Comparison of ENCODE assay signal across 36 cellular contexts in the genomic region with DNA sequence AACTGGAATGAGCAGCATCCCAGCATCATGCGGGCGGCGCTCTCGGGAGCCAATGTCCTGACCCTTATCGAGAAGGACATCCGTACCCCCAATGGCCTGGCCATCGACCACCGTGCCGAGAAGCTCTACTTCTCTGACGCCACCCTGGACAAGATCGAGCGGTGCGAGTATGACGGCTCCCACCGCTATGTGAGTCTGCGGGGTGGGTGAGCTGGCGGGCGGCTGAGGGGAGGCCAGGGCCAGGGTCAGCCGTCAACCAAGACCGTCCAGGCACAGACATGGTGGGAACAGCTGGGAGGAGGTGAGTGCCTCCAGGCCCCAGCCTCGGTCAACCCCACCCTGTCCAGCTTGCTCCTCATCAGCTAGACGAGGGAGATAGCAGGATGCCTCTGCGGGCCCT. TPM values are rescaled to one million over a fixed set of nuclear protein-coding genes. Genes with fewer than 3 reads are reported as not detected.
"Had no signal": no experiment of that assay in that cellular context is flagged by ENCODE, and none has a peak within 500 bp of the region (broad histone marks: within the 10 kb centered on the region; RNA-seq: fewer than 3 reads in every experiment).

No MANE protein-coding gene starts in this region.

- DNase-seq: activated CD4-positive, alpha-beta memory T cell treated with anti-CD3 and anti-CD28 coated beads, Interleukin-2, amount 10 ng/mL, durations not matched to agents 7 days and 5 days; activated CD4-positive, alpha-beta T cell treated with anti-CD3 and anti-CD28 coated beads for 1 hour; activated CD4-positive, alpha-beta T cell treated with anti-CD3 and anti-CD28 coated beads for 4 hours; activated CD4-positive, alpha-beta T cell treated with anti-CD3 and anti-CD28 coated beads, Interleukin-2, amount 10 ng/mL, durations not matched to agents 7 days and 5 days; activated CD4-positive, alpha-beta T cell treated with anti-CD3 and anti-CD28 coated beads, Interleukin-2, amount 50 U/mL, for 4 hours; activated CD8-positive, alpha-beta memory T cell treated with anti-CD3 and anti-CD28 coated beads, Interleukin-2, amount 10 ng/mL, durations not matched to agents 7 days and 5 days; activated CD8-positive, alpha-beta memory T cell treated with anti-CD3 and anti-CD28 coated beads, Interleukin-2, amount 50 U/mL, for 4 hours; activated effector memory CD4-positive, alpha-beta T cell treated with anti-CD3 and anti-CD28 coated beads, Interleukin-2, amount 50 U/mL, for 16 hours; activated naive CD4-positive, alpha-beta T cell treated with anti-CD3 and anti-CD28 coated beads for 36 hours; activated naive CD8-positive, alpha-beta T cell treated with anti-CD3 and anti-CD28 coated beads for 36 hours; activated naive CD8-positive, alpha-beta T cell treated with anti-CD3 and anti-CD28 coated beads, Interleukin-2, amount 50 U/mL, for 24 hours; activated T-cell treated with anti-CD3 and anti-CD28 coated beads, Interleukin-2, amount 50 U/mL, for 1 hour; activated T-cell treated with anti-CD3 and anti-CD28 coated beads, Interleukin-2, amount 50 U/mL, for 48 hours; adrenal gland; brain microvascular endothelial cell; effector memory CD4-positive, alpha-beta T cell; endodermal cell; foreskin keratinocyte; gastrocnemius medialis; glutamatergic neuron; heart left ventricle; T-helper 1 cell had no signal

- H3K27me3 Mint-ChIP-seq: activated CD4-positive, alpha-beta memory T cell treated with anti-CD3 and anti-CD28 coated beads, Interleukin-2, amount 10 ng/mL, durations not matched to agents 7 days and 5 days; activated CD4-positive, alpha-beta T cell treated with anti-CD3 and anti-CD28 coated beads, Interleukin-2, amount 10 ng/mL, durations not matched to agents 7 days and 5 days; activated CD8-positive, alpha-beta memory T cell treated with anti-CD3 and anti-CD28 coated beads, Interleukin-2, amount 10 ng/mL, durations not matched to agents 7 days and 5 days; activated naive CD4-positive, alpha-beta T cell treated with anti-CD3 and anti-CD28 coated beads, Interleukin-2, amount 50 U/mL, for 24 hours; activated naive CD8-positive, alpha-beta T cell treated with anti-CD3 and anti-CD28 coated beads for 36 hours; activated naive CD8-positive, alpha-beta T cell treated with anti-CD3 and anti-CD28 coated beads, Interleukin-2, amount 50 U/mL, for 24 hours; central memory CD8-positive, alpha-beta T cell; dendritic cell treated with granulocyte-macrophage colony-stimulating factor and Interleukin-4, amounts not matched to agents 40 ng/mL and 50 ng/mL, for 4 days had no signal

- H3K9me3 ChIP-seq: adrenal gland, ascending aorta, esophagus muscularis mucosa, gastrocnemius medialis, heart left ventricle had no signal

- H3K27me3 ChIP-seq: adrenal gland, ascending aorta, brain microvascular endothelial cell, dorsolateral prefrontal cortex, esophagus muscularis mucosa, foreskin keratinocyte, gastrocnemius medialis, heart left ventricle had no signal

- H3K27ac ChIP-seq: adrenal gland, brain microvascular endothelial cell, coronary artery, esophagus muscularis mucosa, foreskin keratinocyte, gastrocnemius medialis had no signal

- H3K4me3 ChIP-seq: adrenal gland, ascending aorta, coronary artery, dorsolateral prefrontal cortex, esophagus muscularis mucosa, gastrocnemius medialis, heart left ventricle had no signal

- H3K36me3 ChIP-seq: gastrocnemius medialis had no signal

- H3K36me3 Mint-ChIP-seq: activated CD8-positive, alpha-beta memory T cell treated with anti-CD3 and anti-CD28 coated beads, Interleukin-2, amount 10 ng/mL, durations not matched to agents 7 days and 5 days; activated naive CD4-positive, alpha-beta T cell treated with anti-CD3 and anti-CD28 coated beads, Interleukin-2, amount 50 U/mL, for 24 hours; activated naive CD8-positive, alpha-beta T cell treated with anti-CD3 and anti-CD28 coated beads for 36 hours had no signal

- ATAC-seq: activated CD8-positive, alpha-beta memory T cell treated with anti-CD3 and anti-CD28 coated beads, Interleukin-2, amount 10 ng/mL, durations not matched to agents 7 days and 5 days; activated naive CD8-positive, alpha-beta T cell treated with anti-CD3 and anti-CD28 coated beads, Interleukin-2, amount 50 U/mL, for 24 hours; foreskin keratinocyte; gastrocnemius medialis; WTC11 had no signal

- H3K4me1 Mint-ChIP-seq: activated CD4-positive, alpha-beta memory T cell treated with anti-CD3 and anti-CD28 coated beads, Interleukin-2, amount 10 ng/mL, durations not matched to agents 7 days and 5 days; activated CD4-positive, alpha-beta T cell treated with anti-CD3 and anti-CD28 coated beads, Interleukin-2, amount 10 ng/mL, durations not matched to agents 7 days and 5 days; activated CD8-positive, alpha-beta memory T cell treated with anti-CD3 and anti-CD28 coated beads, Interleukin-2, amount 10 ng/mL, durations not matched to agents 7 days and 5 days; activated naive CD4-positive, alpha-beta T cell treated with anti-CD3 and anti-CD28 coated beads, Interleukin-2, amount 50 U/mL, for 24 hours; activated naive CD8-positive, alpha-beta T cell treated with anti-CD3 and anti-CD28 coated beads for 36 hours; activated naive CD8-positive, alpha-beta T cell treated with anti-CD3 and anti-CD28 coated beads, Interleukin-2, amount 50 U/mL, for 24 hours; central memory CD8-positive, alpha-beta T cell; endodermal cell; WTC11 had no signal

- H3K9me3 Mint-ChIP-seq: activated CD4-positive, alpha-beta memory T cell treated with anti-CD3 and anti-CD28 coated beads, Interleukin-2, amount 10 ng/mL, durations not matched to agents 7 days and 5 days; activated CD4-positive, alpha-beta T cell treated with anti-CD3 and anti-CD28 coated beads, Interleukin-2, amount 10 ng/mL, durations not matched to agents 7 days and 5 days; activated naive CD4-positive, alpha-beta T cell treated with anti-CD3 and anti-CD28 coated beads for 36 hours; activated naive CD4-positive, alpha-beta T cell treated with anti-CD3 and anti-CD28 coated beads, Interleukin-2, amount 50 U/mL, for 24 hours; activated naive CD8-positive, alpha-beta T cell treated with anti-CD3 and anti-CD28 coated beads for 36 hours; activated naive CD8-positive, alpha-beta T cell treated with anti-CD3 and anti-CD28 coated beads, Interleukin-2, amount 50 U/mL, for 24 hours; activated T-helper 1 cell treated with anti-CD3 and anti-CD28 coated beads, Interleukin-12 subunit alpha, Interleukin-12 subunit beta, Interleukin-2, Interleukin-4 antibody, amounts not matched to agents 30 ng/mL and 10 ng/mL and 1 ng/mL, durations not matched to agents 14 hours and 24 hours and 36 hours; activated T-helper 2 cell treated with anti-CD3 and anti-CD28 coated beads, Interferon-gamma antibody, Interleukin-2, Interleukin-4, amounts not matched to agents 10 μg/mL and 5 μg/mL and 100 μg/mL, durations not matched to agents 14 hours and 24 hours and 36 hours; central memory CD8-positive, alpha-beta T cell; dendritic cell treated with granulocyte-macrophage colony-stimulating factor and Interleukin-4, amounts not matched to agents 40 ng/mL and 50 ng/mL, for 4 days; endodermal cell had no signal

- H3K27ac Mint-ChIP-seq: activated CD4-positive, alpha-beta memory T cell treated with anti-CD3 and anti-CD28 coated beads, Interleukin-2, amount 10 ng/mL, durations not matched to agents 7 days and 5 days; activated CD4-positive, alpha-beta T cell treated with anti-CD3 and anti-CD28 coated beads, Interleukin-2, amount 10 ng/mL, durations not matched to agents 7 days and 5 days; activated CD8-positive, alpha-beta memory T cell treated with anti-CD3 and anti-CD28 coated beads, Interleukin-2, amount 10 ng/mL, durations not matched to agents 7 days and 5 days; activated naive CD4-positive, alpha-beta T cell treated with anti-CD3 and anti-CD28 coated beads for 36 hours; activated naive CD4-positive, alpha-beta T cell treated with anti-CD3 and anti-CD28 coated beads, Interleukin-2, amount 50 U/mL, for 24 hours; activated naive CD8-positive, alpha-beta T cell treated with anti-CD3 and anti-CD28 coated beads for 36 hours; activated naive CD8-positive, alpha-beta T cell treated with anti-CD3 and anti-CD28 coated beads, Interleukin-2, amount 50 U/mL, for 24 hours; activated T-helper 1 cell treated with anti-CD3 and anti-CD28 coated beads, Interleukin-12 subunit alpha, Interleukin-12 subunit beta, Interleukin-2, Interleukin-4 antibody, amounts not matched to agents 30 ng/mL and 10 ng/mL and 1 ng/mL, durations not matched to agents 14 hours and 24 hours and 36 hours; activated T-helper 2 cell treated with anti-CD3 and anti-CD28 coated beads, Interferon-gamma antibody, Interleukin-2, Interleukin-4, amounts not matched to agents 10 μg/mL and 5 μg/mL and 100 μg/mL, durations not matched to agents 14 hours and 24 hours and 36 hours; dendritic cell treated with granulocyte-macrophage colony-stimulating factor and Interleukin-4, amounts not matched to agents 40 ng/mL and 50 ng/mL, for 4 days; endodermal cell; WTC11 had no signal

- H3K4me3 Mint-ChIP-seq: activated CD4-positive, alpha-beta memory T cell treated with anti-CD3 and anti-CD28 coated beads, Interleukin-2, amount 10 ng/mL, durations not matched to agents 7 days and 5 days; activated CD4-positive, alpha-beta T cell treated with anti-CD3 and anti-CD28 coated beads, Interleukin-2, amount 10 ng/mL, durations not matched to agents 7 days and 5 days; activated CD8-positive, alpha-beta memory T cell treated with anti-CD3 and anti-CD28 coated beads, Interleukin-2, amount 10 ng/mL, durations not matched to agents 7 days and 5 days; activated naive CD4-positive, alpha-beta T cell treated with anti-CD3 and anti-CD28 coated beads for 36 hours; activated naive CD4-positive, alpha-beta T cell treated with anti-CD3 and anti-CD28 coated beads, Interleukin-2, amount 50 U/mL, for 24 hours; activated naive CD8-positive, alpha-beta T cell treated with anti-CD3 and anti-CD28 coated beads for 36 hours; activated naive CD8-positive, alpha-beta T cell treated with anti-CD3 and anti-CD28 coated beads, Interleukin-2, amount 50 U/mL, for 24 hours; activated T-helper 1 cell treated with anti-CD3 and anti-CD28 coated beads, Interleukin-12 subunit alpha, Interleukin-12 subunit beta, Interleukin-2, Interleukin-4 antibody, amounts not matched to agents 30 ng/mL and 10 ng/mL and 1 ng/mL, durations not matched to agents 14 hours and 24 hours and 36 hours; central memory CD8-positive, alpha-beta T cell; dendritic cell treated with granulocyte-macrophage colony-stimulating factor and Interleukin-4, amounts not matched to agents 40 ng/mL and 50 ng/mL, for 4 days; endodermal cell; WTC11 had no signal

RNA-seq across cellular contexts. Expression of gene NXPH4, which starts 25.8 kb away (rescaled TPM):
- total RNA-seq: ascending aorta, esophagus muscularis mucosa, gastrocnemius medialis had no signal

RNA-seq across cellular contexts. Expression of gene LRP1-AS, which starts 43.4 kb away (rescaled TPM):
- total RNA-seq: activated CD4-positive, alpha-beta memory T cell treated with anti-CD3 and anti-CD28 coated beads, Interleukin-2, amount 10 ng/mL, durations not matched to agents 7 days and 5 days; activated CD4-positive, alpha-beta T cell treated with anti-CD3 and anti-CD28 coated beads, Interleukin-2, amount 10 ng/mL, durations not matched to agents 7 days and 5 days; activated CD8-positive, alpha-beta memory T cell treated with anti-CD3 and anti-CD28 coated beads for 36 hours; activated CD8-positive, alpha-beta memory T cell treated with anti-CD3 and anti-CD28 coated beads, Interleukin-2, amount 10 ng/mL, durations not matched to agents 7 days and 5 days; activated naive CD4-positive, alpha-beta T cell treated with anti-CD3 and anti-CD28 coated beads for 36 hours; activated naive CD8-positive, alpha-beta T cell treated with anti-CD3 and anti-CD28 coated beads for 36 hours; activated T-helper 1 cell treated with anti-CD3 and anti-CD28 coated beads, Interleukin-12 subunit alpha, Interleukin-12 subunit beta, Interleukin-2, Interleukin-4 antibody, amounts not matched to agents 30 ng/mL and 10 ng/mL and 1 ng/mL, durations not matched to agents 14 hours and 24 hours and 36 hours; activated T-helper 2 cell treated with anti-CD3 and anti-CD28 coated beads, Interferon-gamma antibody, Interleukin-2, Interleukin-4, amounts not matched to agents 10 μg/mL and 5 μg/mL and 100 μg/mL, durations not matched to agents 14 hours and 24 hours and 36 hours; adrenal gland; ascending aorta; bronchial epithelial cell; cardiac septum; cerebellum; endodermal cell; esophagus muscularis mucosa; foreskin keratinocyte; gastrocnemius medialis; heart left ventricle; WTC11 had no signal
- polyA plus RNA-seq: adrenal gland, foreskin keratinocyte, heart left ventricle had no signal
